ENCODE assay signal across 2 cellular contexts in the genomic region with DNA sequence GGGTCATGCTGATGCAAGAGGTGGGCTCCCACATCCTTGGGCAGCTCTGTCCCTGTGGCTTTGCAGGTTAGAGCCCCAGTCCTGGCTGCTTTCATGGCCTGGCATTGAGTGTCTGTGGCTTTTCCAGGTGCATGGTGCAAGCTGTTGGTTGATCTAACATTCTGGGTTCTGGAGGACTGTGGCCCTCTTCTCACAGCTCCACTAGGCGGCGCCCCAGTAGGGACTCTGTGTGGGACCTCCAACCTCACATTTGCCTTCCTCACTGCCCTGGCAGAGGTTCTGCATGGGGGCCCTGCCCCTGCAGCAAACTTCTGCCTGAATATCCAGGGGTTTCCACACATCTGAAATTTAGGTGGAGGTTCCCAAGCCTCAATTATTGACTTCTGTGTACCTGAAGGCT.
A peak's percentile ranks its signal among the peaks of the same experiment; 100 is the strongest.
TF ChIP-seq lines count a peak whose summit lies in the region.

No MANE protein-coding gene starts in this region.

TF ChIP-seq in HepG2, 621 proteins besides CTCF, POLR2A, EP300 and RAD21:
- no peak for TF ChIP-seq TOPORS (CRISPR knock-in tag; IDR thresholded peaks at IDR 0.05)
- no peak for TF ChIP-seq STAT5B (CRISPR knock-in tag; IDR thresholded peaks at IDR 0.05)
- no peak for TF ChIP-seq E2F1 (CRISPR knock-in tag; IDR thresholded peaks at IDR 0.05)
- peak; percentile 50 for TF ChIP-seq STAG1 (CRISPR knock-in tag; IDR thresholded peaks at IDR 0.05)
- TF ChIP-seq, protein P1, sequence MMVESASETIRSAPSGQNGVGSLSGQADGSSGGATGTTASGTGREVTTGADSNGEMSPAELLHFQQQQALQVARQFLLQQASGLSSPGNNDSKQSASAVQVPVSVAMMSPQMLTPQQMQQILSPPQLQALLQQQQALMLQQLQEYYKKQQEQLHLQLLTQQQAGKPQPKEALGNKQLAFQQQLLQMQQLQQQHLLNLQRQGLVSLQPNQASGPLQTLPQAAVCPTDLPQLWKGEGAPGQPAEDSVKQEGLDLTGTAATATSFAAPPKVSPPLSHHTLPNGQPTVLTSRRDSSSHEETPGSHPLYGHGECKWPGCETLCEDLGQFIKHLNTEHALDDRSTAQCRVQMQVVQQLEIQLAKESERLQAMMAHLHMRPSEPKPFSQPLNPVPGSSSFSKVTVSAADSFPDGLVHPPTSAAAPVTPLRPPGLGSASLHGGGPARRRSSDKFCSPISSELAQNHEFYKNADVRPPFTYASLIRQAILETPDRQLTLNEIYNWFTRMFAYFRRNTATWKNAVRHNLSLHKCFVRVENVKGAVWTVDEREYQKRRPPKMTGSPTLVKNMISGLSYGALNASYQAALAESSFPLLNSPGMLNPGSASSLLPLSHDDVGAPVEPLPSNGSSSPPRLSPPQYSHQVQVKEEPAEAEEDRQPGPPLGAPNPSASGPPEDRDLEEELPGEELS (CRISPR knock-in tag; IDR thresholded peaks at IDR 0.05) = no peak
- TF ChIP-seq ZNF142 (CRISPR knock-in tag; IDR thresholded peaks at IDR 0.05) = no peak
- no peak for TF ChIP-seq NFE2 (CRISPR knock-in tag; IDR thresholded peaks at IDR 0.05)
- no peak for TF ChIP-seq ZBTB21 (CRISPR knock-in tag; IDR thresholded peaks at IDR 0.05)

TF ChIP-seq in HCT116, 20 proteins besides CTCF, POLR2A, EP300 and RAD21:
- no peak for TF ChIP-seq POLR2AphosphoS5 (IDR thresholded peaks at IDR 0.05; ENCODE audit: low read depth, low read length)
